In genomic region chr1:121118480-121118824, GRCh38 we compare ENCODE assay signal across 7 cellular contexts.
A peak's percentile ranks its signal among the peaks of the same experiment; 100 is the strongest.
DNase-seq lines count a peak whose midpoint lies in the region; ATAC-seq and TF ChIP-seq lines count a peak whose summit lies in the region.
"Not testable (repeated sequence)": the region's sequence is repeated elsewhere in the genome, so short reads cannot be mapped to it uniquely, and the experiment has no call there.

No MANE protein-coding gene starts in this region.

- H4K20me1 ChIP-seq in HCT116 (ENCODE audit: insufficient read depth) = not testable (repeated sequence)

- H3K4me1 ChIP-seq in HCT116 (ENCODE audit: control insufficient read depth in 1 of 2, insufficient read depth in 2 of 2, low read length in 2 of 2); esophagus squamous epithelium; right cardiac atrium (ENCODE audit: control insufficient read depth, insufficient read depth, low read length): not testable (repeated sequence)

- H3K27me3 ChIP-seq in HCT116 (ENCODE audit: insufficient read depth, low read length); WERI-Rb-1 (ENCODE audit: insufficient read depth, low read depth, severe bottlenecking); esophagus squamous epithelium; right cardiac atrium (ENCODE audit: control insufficient read depth, insufficient read depth): not testable (repeated sequence)

- H3K9me3 ChIP-seq in HCT116 (ENCODE audit: control insufficient read depth in 1 of 2, insufficient read depth in 1 of 2, low read depth in 1 of 2, low read length in 2 of 2); WERI-Rb-1 (ENCODE audit: severe bottlenecking); esophagus squamous epithelium; right cardiac atrium (ENCODE audit: control insufficient read depth, low read length): not testable (repeated sequence)

- H3K4me2 ChIP-seq in HCT116 (ENCODE audit: low read length) = not testable (repeated sequence)

- not testable (repeated sequence) for TF ChIP-seq RAD21 in HCT116 (IDR thresholded peaks at IDR 0.05; ENCODE audit: low read depth)

- intact Hi-C loops in HCT116 (cut with micrococcal nuclease); esophagus squamous epithelium (cut with DNase I); right cardiac atrium (cut with DNase I): not testable (repeated sequence)

- H3K36me3 ChIP-seq in HCT116 (ENCODE audit: control insufficient read depth in 1 of 2, insufficient read depth in 2 of 2, low read length in 2 of 2); WERI-Rb-1; esophagus squamous epithelium: not testable (repeated sequence)

- H3K36me3 Mint-ChIP-seq in naive B cell = not testable (repeated sequence)

- not testable (repeated sequence) for H3K27me3 Mint-ChIP-seq in naive B cell

- H3K27ac ChIP-seq in HCT116 (ENCODE audit: low read depth, low read length); WERI-Rb-1; right cardiac atrium (ENCODE audit: low read length): not testable (repeated sequence)
- H3K27ac ChIP-seq in esophagus squamous epithelium (peak overlapping the region; percentile 30 to 81 (median 79)), skin epidermis (peak overlapping the region in 8 of 21 experiments; percentile 11 to 69 (median 36))

- in situ Hi-C loops in astrocyte of the cerebellum (cut with HindIII; ENCODE audit: low sequenced_read_pairs) = not testable (repeated sequence)

- peak; percentile 58 for ATAC-seq in HCT116
- ATAC-seq in right cardiac atrium = peak; percentile 59 to 71
- peak; percentile 21 to 39 for ATAC-seq in naive B cell (ENCODE audit: low read depth in 2 of 2)

- not testable (repeated sequence) for H3K9me3 Mint-ChIP-seq in naive B cell

- not testable (repeated sequence) for H3K9ac ChIP-seq in HCT116 (ENCODE audit: low read length)

- DNase-seq in HCT116 (ENCODE audit: low read depth, low spot score); WERI-Rb-1; astrocyte of the cerebellum (ENCODE audit: low read depth); esophagus squamous epithelium (lab: John Stamatoyannopoulos, UW); right cardiac atrium: not testable (repeated sequence)
- DNase-seq in naive B cell = peak; percentile 1

- not testable (repeated sequence) for H3K79me2 ChIP-seq in HCT116 (ENCODE audit: insufficient read depth, low read length)

- POLR2A ChIA-PET in HCT116 (lab: Charles Lee) = not testable (repeated sequence)

- H3K4me1 Mint-ChIP-seq in naive B cell = not testable (repeated sequence)

- not testable (repeated sequence) for H2AFZ ChIP-seq in HCT116 (ENCODE audit: low read depth, low read length, poor library complexity, severe bottlenecking)

- RAD21 ChIA-PET in HCT116 (lab: Charles Lee; ENCODE audit: low non-redundant PET in 1 of 2, low total read pairs in 2 of 2, uncharacterized antibody in 2 of 2, unreplicated experiment in 2 of 2) = not testable (repeated sequence)

- H3K9me2 ChIP-seq in HCT116 (ENCODE audit: insufficient read depth) = not testable (repeated sequence)

- H3K4me3 ChIP-seq in HCT116 (replicated peaks in 1 of 2; ENCODE audit: low read depth in 1 of 2, low read length in 2 of 2) = not testable (repeated sequence)
- peak overlapping the region; percentile 26; the same call in 1 of the 2 replicates for H3K4me3 ChIP-seq in WERI-Rb-1 (ENCODE audit: low read depth, low read length)
- peak overlapping the region; percentile 36 for H3K4me3 ChIP-seq in astrocyte of the cerebellum (ENCODE audit: low read depth, low read length)
- peak overlapping the region in 3 of 4 donors; percentile 45 to 60 (median 46) for H3K4me3 ChIP-seq in esophagus squamous epithelium
- H3K4me3 ChIP-seq in right cardiac atrium (ENCODE audit: low read length) = peak overlapping the region; percentile 32
- peak overlapping the region; percentile 12 to 40 (median 33) for H3K4me3 ChIP-seq in skin epidermis

- no CpG with 5 or more reads among the region's 20 CpGs for WGBS in esophagus squamous epithelium, 2 donors
- 2% methylated on average over 14 of the region's 20 CpGs for WGBS in right cardiac atrium

- TF ChIP-seq CTCF in HCT116 (IDR thresholded peaks at IDR 0.05 in 2 of 3, conservative IDR thresholded peaks at IDR 0.05 in 1 of 3; ENCODE audit: borderline replicate concordance in 1 of 3, insufficient read depth in 1 of 3, low read depth in 2 of 3, low read length in 2 of 3); WERI-Rb-1 (IDR thresholded peaks at IDR 0.05; ENCODE audit: low read depth, low read length); astrocyte of the cerebellum (IDR thresholded peaks at IDR 0.05; ENCODE audit: low read depth, low read length, missing control alignments); esophagus squamous epithelium (IDR thresholded peaks at IDR 0.05): not testable (repeated sequence)

- not testable (repeated sequence) for BruUV-seq in HCT116 (replicated peaks; lab: Mats Ljungman, UMichigan)

- H3K27ac Mint-ChIP-seq in naive B cell = not testable (repeated sequence)

- not testable (repeated sequence) for TF ChIP-seq POLR2A in HCT116 (IDR thresholded peaks at IDR 0.05; ENCODE audit: borderline replicate concordance, extremely low read depth, insufficient read depth, insufficient read length); esophagus squamous epithelium (IDR thresholded peaks at IDR 0.05)

- H3K4me3 Mint-ChIP-seq in naive B cell = peak overlapping the region; percentile 29 to 86 (median 48)

- CTCF ChIA-PET in HCT116 (lab: Charles Lee) = not testable (repeated sequence)
